Comparison of ENCODE assay signal across 35 cellular contexts in the genomic region with DNA sequence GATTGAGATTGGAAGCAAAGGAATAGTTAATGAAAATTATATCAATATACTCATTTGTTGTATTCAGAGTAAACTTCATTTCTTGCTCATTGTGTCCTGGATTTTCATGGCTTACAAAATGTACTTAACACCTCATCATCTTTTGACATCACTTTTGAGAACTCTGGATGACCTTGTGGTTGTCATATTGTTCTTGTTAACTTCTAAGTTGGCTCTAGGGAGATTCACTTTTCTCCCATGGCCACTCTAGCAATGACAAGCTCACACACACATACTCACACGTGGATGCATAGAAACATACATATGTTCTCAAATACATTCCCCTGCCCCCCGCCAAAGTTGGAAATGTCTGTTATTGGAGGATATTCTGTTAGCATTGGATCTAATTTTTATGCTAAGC. TPM values are rescaled to one million over a fixed set of nuclear protein-coding genes. Genes with fewer than 3 reads are reported as not detected.
"Had no signal": no experiment of that assay in that cellular context is flagged by ENCODE, and none has a peak within 500 bp of the region (broad histone marks: within the 10 kb centered on the region; RNA-seq: fewer than 3 reads in every experiment).

No MANE protein-coding gene starts in this region.

- H3K36me3 Mint-ChIP-seq: activated CD4-positive, alpha-beta memory T cell treated with anti-CD3 and anti-CD28 coated beads for 36 hours; activated CD8-positive, alpha-beta memory T cell treated with anti-CD3 and anti-CD28 coated beads, Interleukin-2, amount 10 ng/mL, durations not matched to agents 7 days and 5 days; activated naive CD4-positive, alpha-beta T cell treated with anti-CD3 and anti-CD28 coated beads, Interleukin-2, amount 50 U/mL, for 72 hours had no signal

- H3K9me3 ChIP-seq: adrenal gland, body of pancreas, breast epithelium had no signal

- H3K27ac Mint-ChIP-seq: activated B cell treated with CpG ODN at 0.5 μM for 24 hours; activated CD4-positive, alpha-beta memory T cell treated with anti-CD3 and anti-CD28 coated beads for 36 hours; activated CD4-positive, alpha-beta T cell treated with anti-CD3 and anti-CD28 coated beads, Interleukin-2, amount 10 ng/mL, durations not matched to agents 24 days and 14 days; activated CD8-positive, alpha-beta memory T cell treated with anti-CD3 and anti-CD28 coated beads, Interleukin-2, amount 10 ng/mL, durations not matched to agents 7 days and 5 days; activated CD8-positive, alpha-beta T cell treated with anti-CD3 and anti-CD28 coated beads, Interleukin-2, amount 10 ng/mL, durations not matched to agents 7 days and 5 days; activated naive CD4-positive, alpha-beta T cell treated with anti-CD3 and anti-CD28 coated beads for 36 hours; activated naive CD4-positive, alpha-beta T cell treated with anti-CD3 and anti-CD28 coated beads, Interleukin-2, amount 50 U/mL, for 72 hours; activated naive CD8-positive, alpha-beta T cell treated with anti-CD3 and anti-CD28 coated beads for 36 hours; activated T-cell treated with anti-CD3 and anti-CD28 coated beads, Interleukin-2, amount 50 U/mL, for 24 hours; activated T-helper 2 cell treated with anti-CD3 and anti-CD28 coated beads, Interferon-gamma antibody, Interleukin-2, Interleukin-4, amounts not matched to agents 10 μg/mL and 5 μg/mL and 100 μg/mL, durations not matched to agents 14 hours and 24 hours and 36 hours; T-helper 1 cell treated with Interleukin-12 subunit alpha and Interleukin-12 subunit beta and Interleukin-4 antibody, amounts not matched to agents 30 μg/mL and 1 μg/mL, for 36 hours; T-helper 2 cell treated with Interferon-gamma antibody and Interleukin-4, amounts not matched to agents 5 μg/mL and 100 μg/mL, for 36 hours had no signal

- FAIRE-seq: TTC549 had no signal

- H3K4me3 ChIP-seq: adrenal gland, body of pancreas, breast epithelium had no signal

- H3K4me3 Mint-ChIP-seq: activated B cell treated with CpG ODN at 0.5 μM for 24 hours; activated CD4-positive, alpha-beta memory T cell treated with anti-CD3 and anti-CD28 coated beads for 36 hours; activated CD4-positive, alpha-beta T cell treated with anti-CD3 and anti-CD28 coated beads, Interleukin-2, amount 10 ng/mL, durations not matched to agents 24 days and 14 days; activated CD8-positive, alpha-beta memory T cell treated with anti-CD3 and anti-CD28 coated beads, Interleukin-2, amount 10 ng/mL, durations not matched to agents 7 days and 5 days; activated CD8-positive, alpha-beta T cell treated with anti-CD3 and anti-CD28 coated beads, Interleukin-2, amount 10 ng/mL, durations not matched to agents 7 days and 5 days; activated naive CD4-positive, alpha-beta T cell treated with anti-CD3 and anti-CD28 coated beads for 36 hours; activated naive CD8-positive, alpha-beta T cell treated with anti-CD3 and anti-CD28 coated beads for 36 hours; activated T-cell treated with anti-CD3 and anti-CD28 coated beads, Interleukin-2, amount 50 U/mL, for 24 hours; T-helper 1 cell treated with Interleukin-12 subunit alpha and Interleukin-12 subunit beta and Interleukin-4 antibody, amounts not matched to agents 30 μg/mL and 1 μg/mL, for 36 hours; T-helper 2 cell treated with Interferon-gamma antibody and Interleukin-4, amounts not matched to agents 5 μg/mL and 100 μg/mL, for 36 hours had no signal

- H3K36me3 ChIP-seq: adrenal gland, brain microvascular endothelial cell, breast epithelium had no signal

- H3K4me1 Mint-ChIP-seq: activated B cell treated with CpG ODN at 0.5 μM for 24 hours; activated CD4-positive, alpha-beta T cell treated with anti-CD3 and anti-CD28 coated beads, Interleukin-2, amount 10 ng/mL, durations not matched to agents 24 days and 14 days; activated CD8-positive, alpha-beta memory T cell treated with anti-CD3 and anti-CD28 coated beads, Interleukin-2, amount 10 ng/mL, durations not matched to agents 7 days and 5 days had no signal

- H3K9me3 Mint-ChIP-seq: activated B cell treated with CpG ODN at 0.5 μM for 24 hours; activated CD4-positive, alpha-beta memory T cell treated with anti-CD3 and anti-CD28 coated beads for 36 hours; activated CD4-positive, alpha-beta T cell treated with anti-CD3 and anti-CD28 coated beads, Interleukin-2, amount 10 ng/mL, durations not matched to agents 24 days and 14 days; activated naive CD4-positive, alpha-beta T cell treated with anti-CD3 and anti-CD28 coated beads for 36 hours; activated naive CD4-positive, alpha-beta T cell treated with anti-CD3 and anti-CD28 coated beads, Interleukin-2, amount 50 U/mL, for 72 hours; activated naive CD8-positive, alpha-beta T cell treated with anti-CD3 and anti-CD28 coated beads for 36 hours; activated T-cell treated with anti-CD3 and anti-CD28 coated beads, Interleukin-2, amount 50 U/mL, for 24 hours; activated T-helper 2 cell treated with anti-CD3 and anti-CD28 coated beads, Interferon-gamma antibody, Interleukin-2, Interleukin-4, amounts not matched to agents 10 μg/mL and 5 μg/mL and 100 μg/mL, durations not matched to agents 14 hours and 24 hours and 36 hours; T-helper 1 cell treated with Interleukin-12 subunit alpha and Interleukin-12 subunit beta and Interleukin-4 antibody, amounts not matched to agents 30 μg/mL and 1 μg/mL, for 36 hours; T-helper 2 cell treated with Interferon-gamma antibody and Interleukin-4, amounts not matched to agents 5 μg/mL and 100 μg/mL, for 36 hours had no signal

- H3K27me3 ChIP-seq: body of pancreas, brain microvascular endothelial cell had no signal

- H3K27me3 Mint-ChIP-seq: activated B cell treated with CpG ODN at 0.5 μM for 24 hours; activated CD4-positive, alpha-beta memory T cell treated with anti-CD3 and anti-CD28 coated beads for 36 hours; activated CD4-positive, alpha-beta T cell treated with anti-CD3 and anti-CD28 coated beads, Interleukin-2, amount 10 ng/mL, durations not matched to agents 24 days and 14 days; activated CD8-positive, alpha-beta memory T cell treated with anti-CD3 and anti-CD28 coated beads, Interleukin-2, amount 10 ng/mL, durations not matched to agents 7 days and 5 days; activated naive CD8-positive, alpha-beta T cell treated with anti-CD3 and anti-CD28 coated beads for 36 hours had no signal

- DNase-seq: activated B cell treated with CpG ODN at 0.5 μM for 24 hours; activated CD4-positive, alpha-beta memory T cell treated with anti-CD3 and anti-CD28 coated beads for 36 hours; activated CD4-positive, alpha-beta T cell treated with anti-CD3 and anti-CD28 coated beads for 4 hours; activated CD4-positive, alpha-beta T cell treated with anti-CD3 and anti-CD28 coated beads, Interleukin-2, amount 10 ng/mL, durations not matched to agents 24 days and 14 days; activated CD4-positive, alpha-beta T cell treated with anti-CD3 and anti-CD28 coated beads, Interleukin-2, amount 50 U/mL, for 1 hour; activated CD4-positive, alpha-beta T cell treated with anti-CD3 and anti-CD28 coated beads, Interleukin-2, amount 50 U/mL, for 4 hours; activated CD4-positive, CD25-positive, alpha-beta regulatory T cell treated with anti-CD3 and anti-CD28 coated beads, Interleukin-2, amount 50 U/mL, for 72 hours; activated CD8-positive, alpha-beta memory T cell treated with anti-CD3 and anti-CD28 coated beads for 24 hours; activated CD8-positive, alpha-beta memory T cell treated with anti-CD3 and anti-CD28 coated beads, Interleukin-2, amount 10 ng/mL, durations not matched to agents 7 days and 5 days; activated CD8-positive, alpha-beta memory T cell treated with anti-CD3 and anti-CD28 coated beads, Interleukin-2, amount 50 U/mL, for 48 hours; activated CD8-positive, alpha-beta T cell treated with anti-CD3 and anti-CD28 coated beads, Interleukin-2, amount 10 ng/mL, durations not matched to agents 7 days and 5 days; activated effector memory CD4-positive, alpha-beta T cell treated with anti-CD3 and anti-CD28 coated beads, Interleukin-2, amount 50 U/mL, for 16 hours; activated gamma-delta T cell treated with Interleukin-2 at 50 U/mL for 16 hours; activated naive CD4-positive, alpha-beta T cell; activated naive CD4-positive, alpha-beta T cell treated with anti-CD3 and anti-CD28 coated beads for 36 hours; activated naive CD4-positive, alpha-beta T cell treated with anti-CD3 and anti-CD28 coated beads, Interleukin-2, amount 50 U/mL, for 16 hours; activated naive CD8-positive, alpha-beta T cell treated with anti-CD3 and anti-CD28 coated beads for 36 hours; activated T-cell treated with anti-CD3 and anti-CD28 coated beads, Interleukin-2, amount 50 U/mL, for 24 hours; activated T-cell treated with anti-CD3 and anti-CD28 coated beads, Interleukin-2, amount 50 U/mL, for 48 hours; adrenal gland; amniotic stem cell; aorta; body of pancreas; brain microvascular endothelial cell; central memory CD4-positive, alpha-beta T cell; T-helper 1 cell; T-helper 2 cell; T-helper 9 cell had no signal

- H3K27ac ChIP-seq: adrenal gland, body of pancreas, brain microvascular endothelial cell, breast epithelium, VCaP had no signal

- H3K4me1 ChIP-seq: adrenal gland, body of pancreas, breast epithelium had no signal

RNA-seq across cellular contexts. Expression of a gene that starts 15.3 kb away (rescaled TPM):
- total RNA-seq: body of pancreas had no signal
